Comparison of ENCODE assay signal across 8 cellular contexts in genomic region chr15:89400121-89400996, GRCh38.
DNase-seq lines count a peak whose midpoint lies in the region; ATAC-seq lines count a peak whose summit lies in the region.

No MANE protein-coding gene starts in this region.

- POLR2A ChIA-PET in CD4-positive, alpha-beta memory T cell (lab: Charles Lee; ENCODE audit: partially characterized antibody) = no interaction called here

- H3K4me3 Mint-ChIP-seq in CD4-positive, alpha-beta memory T cell = peak overlapping the region; percentile 35 to 84 (median 68)
- peak overlapping the region; percentile 70 to 72 for H3K4me3 Mint-ChIP-seq in effector memory CD8-positive, alpha-beta T cell

- H3K9me3 Mint-ChIP-seq in CD4-positive, alpha-beta memory T cell = no peaks in the 10 kb centered on the region
- no peaks in the 10 kb centered on the region for H3K9me3 Mint-ChIP-seq in effector memory CD8-positive, alpha-beta T cell

- H3K4me3 ChIP-seq in CD4-positive, alpha-beta memory T cell (ENCODE audit: low read length in 2 of 2) = peak overlapping the region in 1 of 2 donors; percentile 38
- H3K4me3 ChIP-seq in urinary bladder (ENCODE audit: low read depth, low read length) = peak overlapping the region; percentile 36

- no peaks in the 10 kb centered on the region for H3K9me3 ChIP-seq in CD4-positive, alpha-beta memory T cell (ENCODE audit: control insufficient read depth in 1 of 2, low read length in 2 of 2)

- no peak overlapping the region for H3K27ac Mint-ChIP-seq in CD4-positive, alpha-beta memory T cell
- peak overlapping the region in 1 of 2 donors; percentile 35 for H3K27ac Mint-ChIP-seq in effector memory CD8-positive, alpha-beta T cell

- ATAC-seq in GM19455 (IDR thresholded peaks at IDR 0.05; ENCODE audit: unreplicated experiment) = peak; percentile 28
- ATAC-seq in effector memory CD8-positive, alpha-beta T cell (replicated peaks) = no peak

- intact Hi-C loops in CD4-positive, alpha-beta memory T cell (cut with micrococcal nuclease) = loop anchor here (2.0 kb wide), 1 partner anchor 42 kb away; no protein-coding TSS in a partner anchor

- no peaks in the 10 kb centered on the region for H3K36me3 Mint-ChIP-seq in CD4-positive, alpha-beta memory T cell
- H3K36me3 Mint-ChIP-seq in effector memory CD8-positive, alpha-beta T cell (ENCODE audit: insufficient read depth) = no peaks in the 10 kb centered on the region

- H3K27me3 ChIP-seq in CD4-positive, alpha-beta memory T cell (ENCODE audit: insufficient read depth, low read length) = peaks cover 48% of the 10 kb centered on the region

- CTCF ChIA-PET in CD4-positive, alpha-beta memory T cell (lab: Charles Lee; ENCODE audit: partially characterized antibody) = interaction anchor here (1.0 to 3.0 kb wide), 4 partner anchors 9 to 42 kb away, joined by 3 to 18 read pairs (median 5); no protein-coding TSS in a partner anchor

- no peaks in the 10 kb centered on the region for H3K36me3 ChIP-seq in CD4-positive, alpha-beta memory T cell (ENCODE audit: insufficient read depth, low read length)
- no peaks in the 10 kb centered on the region for H3K36me3 ChIP-seq in urinary bladder (ENCODE audit: insufficient read depth)

- peaks cover 9% of the 10 kb centered on the region for H3K4me1 ChIP-seq in CD4-positive, alpha-beta memory T cell (ENCODE audit: insufficient read depth, low read length)
- H3K4me1 ChIP-seq in urinary bladder (ENCODE audit: insufficient read depth) = no peaks in the 10 kb centered on the region

- H3K4me1 Mint-ChIP-seq in CD4-positive, alpha-beta memory T cell = peaks cover 2 to 16% (median 6%) of the 10 kb centered on the region in 4 donors
- no peaks in the 10 kb centered on the region for H3K4me1 Mint-ChIP-seq in effector memory CD8-positive, alpha-beta T cell (ENCODE audit: low read depth in 2 of 2)

- no peak overlapping the region for H3K27ac ChIP-seq in CD4-positive, alpha-beta memory T cell (ENCODE audit: low read depth, low read length)
- H3K27ac ChIP-seq in urinary bladder (ENCODE audit: low read depth) = peak overlapping the region; percentile 12

- 11% methylated on average over 58 of the region's 58 CpGs for WGBS in urinary bladder

- H3K27me3 Mint-ChIP-seq in CD4-positive, alpha-beta memory T cell = peaks cover 50 to 71% of the 10 kb centered on the region in 2 donors
- peaks cover 56 to 90% of the 10 kb centered on the region in 2 donors for H3K27me3 Mint-ChIP-seq in effector memory CD8-positive, alpha-beta T cell

- no peak for DNase-seq in CD4-positive, alpha-beta memory T cell
- DNase-seq in NCI-H510A (lab: John Stamatoyannopoulos, UW) = peak; percentile 18
- DNase-seq in effector memory CD8-positive, alpha-beta T cell = no peak
- no peak for DNase-seq in epidermal melanocyte (ENCODE audit: insufficient read length, low spot score)
- DNase-seq in NCI-H1694 (lab: John Stamatoyannopoulos, UW) = no peak
- DNase-seq in stimulated activated CD4-positive, alpha-beta T cell treated with anti-CD3 and anti-CD28 coated beads, Interleukin-1b, Interleukin-23, amount 100 ng/mL, for 48 hours = no peak
